In genomic region chr15:63510548-63510940, GRCh38 we compare ENCODE assay signal across 1 cellular context.
TF ChIP-seq lines count a peak whose summit lies in the region.

No MANE protein-coding gene starts in this region.

TF ChIP-seq in HepG2, 621 proteins besides CTCF, POLR2A, EP300 and RAD21:
- no peak for TF ChIP-seq GATAD1 (CRISPR knock-in tag; IDR thresholded peaks at IDR 0.05)
- no peak for TF ChIP-seq ZNF329 (CRISPR knock-in tag; IDR thresholded peaks at IDR 0.05; ENCODE audit: low read depth)
TF ChIP-seq in HepG2: peak in this region for 0.
